18 cellular contexts compared by ENCODE assay signal in the genomic region with DNA sequence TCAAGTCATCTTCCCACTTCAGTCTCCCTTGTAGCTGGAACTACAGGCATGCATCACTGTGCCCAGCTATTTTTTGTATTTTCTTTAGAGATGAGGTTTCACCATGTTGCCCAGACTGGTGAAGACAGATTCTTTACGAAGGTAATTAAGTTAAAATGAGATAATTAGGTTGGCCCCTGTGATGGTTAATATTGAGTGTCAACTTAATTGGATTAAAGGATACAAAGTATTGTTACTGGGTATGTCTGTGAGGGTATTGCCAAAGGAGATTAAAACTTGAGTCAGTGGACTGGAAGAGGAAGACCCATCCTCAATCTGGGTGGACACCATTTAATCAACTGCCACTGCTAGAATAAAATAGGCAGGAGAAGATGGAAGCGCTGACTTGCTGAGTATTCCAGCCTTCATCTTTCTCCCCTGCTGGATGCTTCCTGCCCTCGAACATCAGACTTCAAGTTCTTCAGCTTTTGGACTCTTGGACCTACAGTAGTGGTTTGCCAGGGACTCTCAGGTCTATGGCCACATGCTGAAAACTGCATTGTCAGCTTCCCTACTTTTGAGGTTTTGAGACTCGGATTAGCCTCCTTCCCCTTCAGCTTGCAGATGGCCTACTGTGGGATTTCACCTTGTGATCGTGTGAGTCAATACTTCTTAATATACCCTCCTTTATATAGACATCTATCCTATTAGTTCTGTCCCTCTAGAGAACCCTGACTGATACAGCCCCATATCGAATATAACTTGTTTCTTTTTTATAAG.
A peak's percentile ranks its signal among the peaks of the same experiment; 100 is the strongest.
DNase-seq lines count a peak whose midpoint lies in the region; ATAC-seq, FAIRE-seq and TF ChIP-seq lines count a peak whose summit lies in the region.
"Had no signal": no experiment of that assay in that cellular context is flagged by ENCODE, and none has a peak within 500 bp of the region (broad histone marks: within the 10 kb centered on the region; RNA-seq: fewer than 3 reads in every experiment).

No MANE protein-coding gene starts in this region.

- no peak overlapping the region for H3K4me3 ChIP-seq in GM23248

- H2AFZ ChIP-seq in GM23248: no peak overlapping the region

- no peaks in the 10 kb centered on the region for H3K79me2 ChIP-seq in GM23248 (ENCODE audit: insufficient read depth)

- no peaks in the 10 kb centered on the region for H4K20me1 ChIP-seq in GM23248 (ENCODE audit: insufficient read depth)

- TF ChIP-seq CTCF in D721Med (IDR thresholded peaks at IDR 0.05; ENCODE audit: insufficient read depth, missing control alignments) (no peak), HFFc6 (IDR thresholded peaks at IDR 0.05) (no peak)

- H3K4me1 ChIP-seq in GM23248 (ENCODE audit: insufficient read depth): peaks cover 47% of the 10 kb centered on the region
- H3K4me1 ChIP-seq: BE2C had no signal

- no peaks in the 10 kb centered on the region for H3K9me2 ChIP-seq in GM23248 (ENCODE audit: insufficient read depth)

- H3K27me3 ChIP-seq in GM23248 (replicated peaks; ENCODE audit: insufficient read depth): no peaks in the 10 kb centered on the region
- H3K27me3 ChIP-seq: BE2C had no signal

- TF ChIP-seq POLR2A in H54 (IDR thresholded peaks at IDR 0.05; ENCODE audit: low read depth, low read length): no peak

- H3K27ac ChIP-seq in GM23248: no peak overlapping the region

- ATAC-seq in activated CD4-positive, CD25-positive, alpha-beta regulatory T cell treated with anti-CD3 and anti-CD28 coated beads, Interleukin-2, amount 50 U/mL, for 24 hours: no peak

- peaks cover 3% of the 10 kb centered on the region; the same call in 1 of the 2 replicates for H3K9me3 Mint-ChIP-seq in HFFc6

- no peak overlapping the region for H3K4me3 Mint-ChIP-seq in HFFc6
- H3K4me3 Mint-ChIP-seq: CD4-positive, CD25-positive, alpha-beta regulatory T cell; CD8-positive, alpha-beta memory T cell had no signal

- FAIRE-seq in D721Med (lab: Jason Lieb, UNC) (peak; percentile 99), H54 (lab: Jason Lieb, UNC) (no peak)
- FAIRE-seq: A204.1, G401.6, GM12891, GM19239 had no signal

- 95 to 97% methylated on average over 6 of the region's 6 CpGs for WGBS in GM23248 (ENCODE audit: low coverage in 1 of 2, low lambda C conversion rate in 2 of 2, missing lambda C conversion rate in 2 of 2), 2 experiments

- H3K36me3 Mint-ChIP-seq in HFFc6 (ENCODE audit: low read depth): peaks cover 20% of the 10 kb centered on the region
- H3K36me3 Mint-ChIP-seq: CD4-positive, CD25-positive, alpha-beta regulatory T cell; CD8-positive, alpha-beta memory T cell had no signal

- no peaks in the 10 kb centered on the region for H3K36me3 ChIP-seq in GM23248 (ENCODE audit: low read depth)
- H3K36me3 ChIP-seq: BE2C had no signal

- H3K9me3 ChIP-seq in GM23248 (ENCODE audit: low read depth): no peaks in the 10 kb centered on the region
- H3K9me3 ChIP-seq: BE2C had no signal

- no peak overlapping the region for H3K4me2 ChIP-seq in GM23248 (ENCODE audit: unreplicated experiment)

- in situ Hi-C loops in GM23248 (cut with MboI): no loop called here

- H3K4me1 Mint-ChIP-seq in HFFc6 (ENCODE audit: low read depth): peaks cover 55% of the 10 kb centered on the region
- H3K4me1 Mint-ChIP-seq: CD4-positive, CD25-positive, alpha-beta regulatory T cell; CD8-positive, alpha-beta memory T cell had no signal

- H3F3A ChIP-seq in GM23248 (ENCODE audit: insufficient read depth): peaks cover 49% of the 10 kb centered on the region

- H3K9ac ChIP-seq in GM23248: no peak overlapping the region

- DNase-seq in D721Med (ENCODE audit: insufficient read length, low spot score) (no peak), HFFc6 (no peak), NCI-H82 (lab: John Stamatoyannopoulos, UW) (peak; percentile 85), SK-N-DZ (ENCODE audit: low spot score) (peak; percentile 57), H54 (ENCODE audit: insufficient read length, low spot score) (no peak), dermis blood vessel endothelial cell (no peak), GM23248 (no peak)
- DNase-seq: ACHN; BE2C; CD4-positive, CD25-positive, alpha-beta regulatory T cell; CD8-positive, alpha-beta memory T cell; COR-L47; HCEC 1CT had no signal

- H3K27ac Mint-ChIP-seq in HFFc6: peak overlapping the region; percentile 90; the same call in 1 of the 2 replicates
- H3K27ac Mint-ChIP-seq: CD4-positive, CD25-positive, alpha-beta regulatory T cell; CD8-positive, alpha-beta memory T cell had no signal

- no peaks in the 10 kb centered on the region; the same call in 1 of the 2 replicates for H3K27me3 Mint-ChIP-seq in HFFc6 (ENCODE audit: insufficient read depth)
- H3K27me3 Mint-ChIP-seq: CD4-positive, CD25-positive, alpha-beta regulatory T cell; CD8-positive, alpha-beta memory T cell had no signal

Comparison
In these comparisons a context has a peak if more than half of its experiments do, and no peak if none do; other contexts are left out.
1. DNase-seq: peak in NCI-H82 (single experiment) and SK-N-DZ (single experiment); none in D721Med (single experiment), HFFc6 (single experiment), H54 (single experiment), dermis blood vessel endothelial cell (single experiment) and GM23248 (single experiment).